Comparison of ENCODE assay signal across 16 cellular contexts in the genomic region with DNA sequence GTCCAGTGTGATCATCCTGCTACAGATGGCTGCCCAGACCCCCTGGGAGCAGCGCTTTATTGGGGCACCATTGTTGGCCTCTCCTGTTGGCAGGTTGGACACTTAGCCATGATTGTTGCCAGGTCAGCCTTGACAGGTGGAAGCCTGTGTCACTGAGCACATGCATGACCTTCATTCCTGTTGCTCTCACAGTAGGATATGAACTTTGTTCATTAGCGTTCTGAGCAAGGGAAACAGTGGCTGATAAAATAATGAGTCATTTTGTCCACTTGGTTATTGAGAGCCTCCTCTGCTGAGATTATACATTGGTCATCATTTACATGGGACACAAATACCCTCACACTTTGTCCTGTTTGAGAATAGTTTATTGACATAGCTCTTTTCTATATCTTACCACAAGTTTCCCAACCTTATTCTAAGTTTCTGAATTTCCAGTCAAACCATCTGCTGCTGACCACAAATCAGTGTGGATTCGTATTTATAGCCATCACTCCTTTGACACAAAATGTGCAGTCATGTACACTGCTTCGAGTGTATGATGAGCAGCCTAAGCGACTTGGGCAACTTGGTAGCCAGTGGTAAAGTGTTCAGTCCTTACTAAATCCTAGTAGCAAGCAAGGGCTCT.
DNase-seq lines count a peak whose midpoint lies in the region; ATAC-seq, FAIRE-seq and TF ChIP-seq lines count a peak whose summit lies in the region.
"Had no signal": no experiment of that assay in that cellular context is flagged by ENCODE, and none has a peak within 500 bp of the region (broad histone marks: within the 10 kb centered on the region; RNA-seq: fewer than 3 reads in every experiment).

No MANE protein-coding gene starts in this region.

- no peaks in the 10 kb centered on the region for H3K9me3 ChIP-seq in endothelial cell of umbilical vein (replicated peaks; ENCODE audit: control insufficient read depth, insufficient read depth, low read length)

- peak; percentile 56 for DNase-seq in Caki2 (ENCODE audit: low read depth)
- DNase-seq in NCI-H146 (lab: John Stamatoyannopoulos, UW) = peak; percentile 93
- peak; percentile 96 for DNase-seq in endothelial cell of umbilical vein (ENCODE audit: low read depth, low spot score)
- peak; percentile 72 for DNase-seq in mucosa of gallbladder (ENCODE audit: low spot score)
- no peak for DNase-seq in NCI-H345 treated with DMSO at 0.1 percent for 48 hours (lab: John Stamatoyannopoulos, UW; ENCODE audit: unreplicated experiment)
- no peak for DNase-seq in posterior vena cava (ENCODE audit: low spot score)
- no peak for DNase-seq in activated gamma-delta T cell (lab: John Stamatoyannopoulos, UW)
- DNase-seq: activated CD8-positive, alpha-beta memory T cell treated with anti-CD3 and anti-CD28 coated beads, Interleukin-2, amount 50 U/mL, for 48 hours; amygdala; H9; NCI-H1092 treated with DMSO at 0.1 percent for 48 hours; NCI-H524 treated with DMSO at 0.1 percent for 48 hours; posterior cingulate gyrus; stimulated activated CD4-positive, alpha-beta T cell treated with anti-CD3 and anti-CD28 coated beads, Interleukin-2, amount 100 ng/mL, for 48 hours had no signal

- peak overlapping the region; percentile 33 for H3K4me2 ChIP-seq in endothelial cell of umbilical vein (ENCODE audit: insufficient read depth, low read length)

- TF ChIP-seq CTCF in endothelial cell of umbilical vein (IDR thresholded peaks at IDR 0.05; ENCODE audit: extremely low read depth in 1 of 2, insufficient read depth in 1 of 2, low read depth in 1 of 2, low read length in 2 of 2) = no peak

- no peak for TF ChIP-seq POLR2A in endothelial cell of umbilical vein (IDR thresholded peaks at IDR 0.05; ENCODE audit: low read depth, low read length)

- no peaks in the 10 kb centered on the region for H3K79me2 ChIP-seq in endothelial cell of umbilical vein (ENCODE audit: control insufficient read depth, insufficient read depth, low read length)

- POLR2A ChIA-PET in endothelial cell of umbilical vein (lab: Charles Lee) = no interaction called here

- intact Hi-C loops in endothelial cell of umbilical vein (cut with micrococcal nuclease) (no loop called here), posterior vena cava (cut with DNase I) (no loop called here)

- H3K4me1 ChIP-seq in endothelial cell of umbilical vein (ENCODE audit: control insufficient read depth, extremely low read depth, insufficient read depth, low read length) = peaks cover 49% of the 10 kb centered on the region

- no peaks in the 10 kb centered on the region for H3K36me3 ChIP-seq in endothelial cell of umbilical vein (ENCODE audit: control insufficient read depth in 2 of 2, extremely low read depth in 1 of 2, insufficient read depth in 2 of 2, low read length in 2 of 2)

- peak overlapping the region; percentile 86 for H3K27ac ChIP-seq in endothelial cell of umbilical vein (ENCODE audit: insufficient read depth, low read depth, low read length)

- H4K20me1 ChIP-seq in endothelial cell of umbilical vein (replicated peaks; ENCODE audit: control insufficient read depth, extremely low read depth, insufficient read depth, low read length) = no peaks in the 10 kb centered on the region

- no peak overlapping the region for H3K4me3 ChIP-seq in endothelial cell of umbilical vein (replicated peaks in 1 of 3; ENCODE audit: insufficient read depth in 1 of 3, low read depth in 1 of 3, low read length in 3 of 3)

- FAIRE-seq in endothelial cell of umbilical vein (lab: Jason Lieb, UNC) = peak; percentile 85

- no peak for ATAC-seq in GM21723 (IDR thresholded peaks at IDR 0.05; ENCODE audit: unreplicated experiment)
- ATAC-seq: stimulated activated effector memory CD8-positive, alpha-beta T cell treated with anti-CD3 and anti-CD28 coated beads, Interleukin-12 subunit alpha, Interleukin-12 subunit beta, amount 100 ng/mL, for 72 hours had no signal

- H2AFZ ChIP-seq in endothelial cell of umbilical vein (ENCODE audit: low read depth, low read length) = no peak overlapping the region

- CTCF ChIA-PET in endothelial cell of umbilical vein (lab: Charles Lee) = interaction anchor here (0.7 to 2.0 kb wide), 5 partner anchors 43 to 112 kb away, joined by 3 to 4 read pairs (median 4); partner anchors contain the start of gene TPST1

- in situ Hi-C loops in Caki2 (cut with HindIII; ENCODE audit: low pct_unique_long_range_greater_than_20kb, low sequenced_read_pairs) = no loop called here

- peak overlapping the region; percentile 27 for H3K9ac ChIP-seq in endothelial cell of umbilical vein (replicated peaks; ENCODE audit: extremely low read depth, insufficient read depth, low read length)

- TSS peak; percentile 55 for BruUV-seq in endothelial cell of umbilical vein (replicated peaks; lab: Mats Ljungman, UMichigan)

- dilution Hi-C loops in endothelial cell of umbilical vein (cut with MboI; ENCODE audit: extremely low pct_ligation_motif_present, low sequenced_read_pairs) = no loop called here

- no peaks in the 10 kb centered on the region for H3K27me3 ChIP-seq in endothelial cell of umbilical vein (ENCODE audit: control insufficient read depth in 2 of 2, insufficient read depth in 2 of 2, low read length in 2 of 2)

- no peaks in the 10 kb centered on the region for H3K9me1 ChIP-seq in endothelial cell of umbilical vein (replicated peaks; ENCODE audit: control insufficient read depth, extremely low read depth, insufficient read depth, low read length)

TF ChIP-seq in endothelial cell of umbilical vein, 7 proteins besides CTCF, POLR2A, EP300 and RAD21:
- TF ChIP-seq GATA2 (IDR thresholded peaks at IDR 0.05; ENCODE audit: insufficient read depth, insufficient read length, low read depth, low read length) (peak; percentile 84), FOS (IDR thresholded peaks at IDR 0.05; ENCODE audit: borderline replicate concordance, insufficient read depth, low read length) (peak; percentile 90), EZH2 (IDR thresholded peaks at IDR 0.05; ENCODE audit: borderline replicate concordance, low read depth, low read length, severe bottlenecking) (no peak), POLR2AphosphoS5 (IDR thresholded peaks at IDR 0.05; ENCODE audit: insufficient read depth, low read depth, low read length) (peak; percentile 79), MYC (IDR thresholded peaks at IDR 0.05; ENCODE audit: low read depth, low read length) (peak; percentile 79), JUN (IDR thresholded peaks at IDR 0.05; ENCODE audit: borderline replicate concordance, insufficient read depth, insufficient read length, low read depth) (peak; percentile 91)
- TF ChIP-seq, protein P1, sequence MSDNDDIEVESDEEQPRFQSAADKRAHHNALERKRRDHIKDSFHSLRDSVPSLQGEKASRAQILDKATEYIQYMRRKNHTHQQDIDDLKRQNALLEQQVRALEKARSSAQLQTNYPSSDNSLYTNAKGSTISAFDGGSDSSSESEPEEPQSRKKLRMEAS (IDR thresholded peaks at IDR 0.05; ENCODE audit: insufficient read depth, insufficient read length) = no peak

Comparison
In these comparisons a context has a peak if more than half of its experiments do, and no peak if none do; other contexts are left out.
1. DNase-seq: peak in Caki2 (single experiment), NCI-H146 (single experiment), endothelial cell of umbilical vein (single experiment) and mucosa of gallbladder (single experiment); none in NCI-H345 treated with DMSO at 0.1 percent for 48 hours (single experiment), posterior vena cava (single experiment) and activated gamma-delta T cell (single experiment).